In genomic region chr4:1345905-1346780, GRCh38 we compare ENCODE assay signal across 8 cellular contexts. TPM values are rescaled to one million over a fixed set of nuclear protein-coding genes. Genes with fewer than 3 reads are reported as not detected.
DNase-seq lines count a peak whose midpoint lies in the region; ATAC-seq, FAIRE-seq and TF ChIP-seq lines count a peak whose summit lies in the region.

No MANE protein-coding gene starts in this region.

- FAIRE-seq in GM12878 (lab: Jason Lieb, UNC): peak; percentile 27

- no peaks in the 10 kb centered on the region for H4K20me1 ChIP-seq in GM12878 (ENCODE audit: control insufficient read depth, insufficient read depth)

- POLR2A ChIA-PET in GM12878 (lab: Charles Lee): interaction anchor here (0.7 to 4.0 kb wide), 9 partner anchors 56 to 335 kb away, joined by 3 to 42 read pairs (median 3); partner anchors contain the start of genes CTBP1 and MAEA

- peak; percentile 33 to 58 (median 47); a peak in 4 of 6 replicates for TF ChIP-seq CTCF in GM12878 (IDR thresholded peaks at IDR 0.05 in 2 of 3, conservative IDR thresholded peaks at IDR 0.05 in 1 of 3; ENCODE audit: control insufficient read depth in 2 of 3, extremely low read depth in 1 of 3, insufficient read depth in 1 of 3, low read depth in 3 of 3, low read length in 3 of 3)

- TF ChIP-seq POLR2A in GM12878 (IDR thresholded peaks at IDR 0.05; ENCODE audit: low read depth, low read length): peak; percentile 61; the same call in 1 of the 2 replicates

- RAD21 ChIA-PET in GM12878 (lab: Charles Lee; ENCODE audit: unreplicated experiment): interaction anchor here (0.6 to 3.9 kb wide), 12 partner anchors 46 to 363 kb away, joined by 3 to 29 read pairs (median 6); partner anchors contain the start of genes CTBP1 and MAEA

- intact Hi-C loops in GM12878 (cut with micrococcal nuclease; ENCODE audit: unreplicated experiment): loop anchor here (1.0 to 5.0 kb wide), 5 partner anchors 59 to 424 kb away; partner anchors contain the start of genes CTBP1 and MAEA

- 4% methylated on average over 56 of the region's 76 CpGs for WGBS in GM12878 (ENCODE audit: insufficient coverage, insufficient replicate concordance, low lambda C conversion rate, missing lambda C conversion rate)

- H3K4me3 ChIP-seq in GM12878 (peak overlapping the region; percentile 81), iPS-18c (ENCODE audit: insufficient read depth, low read depth, low read length) (peak overlapping the region; percentile 85), skeletal muscle tissue (ENCODE audit: low read length in 3 of 3) (peak overlapping the region; percentile 69 to 84 (median 80))

- H3K79me2 ChIP-seq in GM12878 (ENCODE audit: control insufficient read depth, insufficient read depth, low read length): peaks cover 16% of the 10 kb centered on the region

- H3K4me1 ChIP-seq in GM12878 (ENCODE audit: control insufficient read depth, insufficient read depth, low read length) (peaks cover 7% of the 10 kb centered on the region), skeletal muscle tissue (ENCODE audit: control insufficient read depth in 3 of 3, insufficient read depth in 3 of 3, low read length in 3 of 3) (peaks cover 18 to 27% (median 21%) of the 10 kb centered on the region in 3 donors)

- H3K4me2 ChIP-seq in GM12878 (ENCODE audit: control insufficient read depth, insufficient read depth): peak overlapping the region; percentile 66

- H3K9ac ChIP-seq in GM12878 (ENCODE audit: control insufficient read depth, insufficient read depth, low read length): peak overlapping the region; percentile 83
- H3K9ac ChIP-seq in skeletal muscle tissue (ENCODE audit: low read depth in 1 of 3, low read length in 3 of 3): peak overlapping the region; percentile 66 to 85 (median 79)

- ATAC-seq in HG03571 (IDR thresholded peaks at IDR 0.05; ENCODE audit: unreplicated experiment): peak; percentile 5
- ATAC-seq in GM12878: peak; percentile 58

- TF ChIP-seq RAD21 in GM12878 (IDR thresholded peaks at IDR 0.05; ENCODE audit: insufficient read depth, low read depth, low read length): 0 out of 2 replicates have a peak, but pooled peaks have one; percentile 47

- H3K27ac ChIP-seq in GM12878 (ENCODE audit: control insufficient read depth, insufficient read depth) (peak overlapping the region; percentile 69), skeletal muscle tissue (ENCODE audit: low read depth, low read length) (peak overlapping the region; percentile 82)

- peak overlapping the region; percentile 84 for H2AFZ ChIP-seq in GM12878 (ENCODE audit: control insufficient read depth, low read depth, low read length)

- peak; percentile 60 for DNase-seq in Caki2 (ENCODE audit: low read depth)
- DNase-seq in GM19240 (ENCODE audit: insufficient read length, low spot score): peak; percentile 32
- peak in 3 of 5 donors; percentile 30 to 43 (median 39) for DNase-seq in T-helper 1 cell
- no peak for DNase-seq in GM12878 (ENCODE audit: low read depth, low spot score)
- DNase-seq in mesenteric fat pad (ENCODE audit: low spot score): no peak

- BruUV-seq in GM12878 (replicated peaks; lab: Mats Ljungman, UMichigan): TSS peak; percentile 73

- no peak for TF ChIP-seq EP300 in GM12878 (IDR thresholded peaks at IDR 0.05; ENCODE audit: borderline replicate concordance in 1 of 2, control insufficient read depth in 1 of 2, low read depth in 2 of 2, low read length in 2 of 2)

- H3K36me3 ChIP-seq in GM12878 (ENCODE audit: control insufficient read depth in 2 of 2, insufficient read depth in 2 of 2, low read length in 1 of 2) (no peaks in the 10 kb centered on the region; a peak in 2 of 4 replicates), skeletal muscle tissue (ENCODE audit: control insufficient read depth in 3 of 3, insufficient read depth in 3 of 3, low read length in 3 of 3) (peaks cover 17 to 21% (median 17%) of the 10 kb centered on the region in 3 donors)

- CTCF ChIA-PET in GM12878 (lab: Yijun Ruan, JAX): interaction anchor here (0.6 to 5.3 kb wide), 16 partner anchors 10 to 603 kb away, joined by 3 to 48 read pairs (median 4); partner anchors contain the start of genes CTBP1 and MAEA

- H3K9me3 ChIP-seq in GM12878 (replicated peaks; ENCODE audit: control insufficient read depth, insufficient read depth, low read length) (no peaks in the 10 kb centered on the region), iPS-18c (ENCODE audit: control insufficient read depth, insufficient read depth, low read length) (peaks cover 5% of the 10 kb centered on the region), skeletal muscle tissue (ENCODE audit: control insufficient read depth in 3 of 3, low read length in 3 of 3) (no peaks in the 10 kb centered on the region)

- in situ Hi-C loops in Caki2 (cut with HindIII; ENCODE audit: low pct_unique_long_range_greater_than_20kb, low sequenced_read_pairs) (no loop called here), GM12878 (cut with MboI) (loop anchor here (5.0 kb wide), 1 partner anchor 54 kb away; no protein-coding TSS in a partner anchor)

- H3K27me3 ChIP-seq in GM12878 (replicated peaks in 1 of 2; ENCODE audit: control insufficient read depth in 2 of 2, insufficient read depth in 2 of 2, low read length in 1 of 2) (no peaks in the 10 kb centered on the region), skeletal muscle tissue (ENCODE audit: control insufficient read depth in 3 of 3, insufficient read depth in 3 of 3, low read length in 3 of 3) (no peaks in the 10 kb centered on the region)

- SMC1A ChIA-PET in GM12878 (lab: Charles Lee; ENCODE audit: uncharacterized antibody, unreplicated experiment): interaction anchor here (1.2 to 2.5 kb wide), 8 partner anchors 56 to 215 kb away, joined by 3 to 15 read pairs (median 6); partner anchors contain the start of gene MAEA

TF ChIP-seq in GM12878, 131 proteins besides CTCF, POLR2A, EP300 and RAD21 (continues in another document):
- peak; percentile 86 for TF ChIP-seq NKRF (conservative IDR thresholded peaks at IDR 0.05)
- no peak for TF ChIP-seq POLR2AphosphoS2 (IDR thresholded peaks at IDR 0.05; ENCODE audit: low read depth, low read length)
- no peak for TF ChIP-seq EED (IDR thresholded peaks at IDR 0.05; ENCODE audit: low read depth)

RNA-seq across cellular contexts. Expression of gene UVSSA, which starts 0.9 kb away (rescaled TPM):
- total RNA-seq in Caki2 (2014; rRNA removed; shearing (Covaris generic); ENCODE audit: low replicate concordance): 8.9 and 9.1 TPM in 2 replicates
- 61.4 and 76.6 TPM in 2 replicates for total RNA-seq in GM12878 (2013; cell fraction: nucleolus; rRNA removed)
- total RNA-seq in GM12878 (2014; rRNA removed) (5.1 and 5.3 TPM in 2 replicates), GM12878 (2014; rRNA removed; fragmentation: Illumina TruSeq; extraction: Trizol) (2.6 and 3.1 TPM in 2 replicates), GM12878 (2021) (14.2 and 16.8 TPM in 2 replicates), skeletal muscle tissue (2.6 TPM), mesenteric fat pad (19.0 TPM)
- 4.5 TPM for polyA plus RNA-seq in GM12878 (2011; ENCODE audit: low read depth)
- polyA plus RNA-seq in GM12878 (2011; rRNA removed) (3.2 and 3.7 TPM in 2 replicates), GM12878 (2014; fragmentation: Illumina TruSeq; extraction: Trizol) (2.7 and 3.6 TPM in 2 replicates), GM12878 (2014; fragmentation: Nextera tagmentation; extraction: Ambion mirVana) (under 1 TPM; 0.34 to 0.82 TPM), GM12878 (2014; rRNA removed) (8.5 and 11.7 TPM in 2 replicates), GM12878 (2016; fragmentation: Nextera tagmentation; extraction: Ambion mirVana) (1 to 10 TPM; 3.4 to 3.6 TPM)
- 3.4 and 4.5 TPM in 2 replicates for polyA plus RNA-seq in GM12878 (2011; cell fraction: cytosol; rRNA removed)
- polyA plus RNA-seq in GM12878 (2011; cell fraction: nucleus; rRNA removed): 51.4 and 66.4 TPM in 2 replicates
- polyA plus RNA-seq in GM12878 (2012): 8.3 and 8.5 TPM in 2 replicates
- polyA minus RNA-seq in GM12878 (2011; rRNA and poly(A)+ RNA removed): 2.9 and 4.9 TPM in 2 replicates
- 1.5 and 3.3 TPM in 2 replicates for polyA minus RNA-seq in GM12878 (2011; cell fraction: cytosol; rRNA and poly(A)+ RNA removed)
- 9.3 and 15.8 TPM in 2 replicates for polyA minus RNA-seq in GM12878 (2011; cell fraction: nucleus; rRNA and poly(A)+ RNA removed)

RNA-seq across cellular contexts. Expression of gene MAEA, which starts 56.5 kb away (rescaled TPM):
- total RNA-seq in Caki2 (2014; rRNA removed; shearing (Covaris generic); ENCODE audit: low replicate concordance): 19.1 and 29.2 TPM in 2 replicates
- 57.4 and 73.6 TPM in 2 replicates for total RNA-seq in GM12878 (2013; cell fraction: nucleolus; rRNA removed)
- total RNA-seq in GM12878 (2014; rRNA removed) (47.1 and 52.1 TPM in 2 replicates), GM12878 (2014; rRNA removed; fragmentation: Illumina TruSeq; extraction: Trizol) (19.2 and 23.9 TPM in 2 replicates), GM12878 (2021) (61.7 and 63.1 TPM in 2 replicates), skeletal muscle tissue (24.5 TPM), mesenteric fat pad (46.8 TPM)
- polyA plus RNA-seq in GM12878 (2011; ENCODE audit: low read depth): 13.5 TPM
- polyA plus RNA-seq in GM12878 (2011; rRNA removed) (35.0 and 57.0 TPM in 2 replicates), GM12878 (2014; fragmentation: Illumina TruSeq; extraction: Trizol) (8.8 and 21.4 TPM in 2 replicates), GM12878 (2014; fragmentation: Nextera tagmentation; extraction: Ambion mirVana) (1 to 10 TPM; 3.6 to 7.5 TPM), GM12878 (2014; rRNA removed) (63.7 and 67.3 TPM in 2 replicates), GM12878 (2016; fragmentation: Nextera tagmentation; extraction: Ambion mirVana) (10 to 100 TPM; 63.6 to 67.1 TPM)
- polyA plus RNA-seq in GM12878 (2011; cell fraction: cytosol; rRNA removed): 70.9 and 100 TPM in 2 replicates
- 236 and 285 TPM in 2 replicates for polyA plus RNA-seq in GM12878 (2011; cell fraction: nucleus; rRNA removed)
- 33.4 and 36.2 TPM in 2 replicates for polyA plus RNA-seq in GM12878 (2012)
- 27.7 and 52.1 TPM in 2 replicates for polyA minus RNA-seq in GM12878 (2011; rRNA and poly(A)+ RNA removed)
- polyA minus RNA-seq in GM12878 (2011; cell fraction: cytosol; rRNA and poly(A)+ RNA removed): 26.6 and 31.9 TPM in 2 replicates
- polyA minus RNA-seq in GM12878 (2011; cell fraction: nucleus; rRNA and poly(A)+ RNA removed): 42.7 and 54.5 TPM in 2 replicates

Comparison
In these comparisons a context has a peak if more than half of its experiments do, and no peak if none do; other contexts are left out.
1. DNase-seq: peak in Caki2 (single experiment), GM19240 (single experiment) and T-helper 1 cell (3 of 5); none in GM12878 (single experiment) and mesenteric fat pad (single experiment).
2. Peak in every context shown above with its lines, with median percentiles within 50 percentile points of each other: H3K4me3 ChIP-seq.